In the genomic region with DNA sequence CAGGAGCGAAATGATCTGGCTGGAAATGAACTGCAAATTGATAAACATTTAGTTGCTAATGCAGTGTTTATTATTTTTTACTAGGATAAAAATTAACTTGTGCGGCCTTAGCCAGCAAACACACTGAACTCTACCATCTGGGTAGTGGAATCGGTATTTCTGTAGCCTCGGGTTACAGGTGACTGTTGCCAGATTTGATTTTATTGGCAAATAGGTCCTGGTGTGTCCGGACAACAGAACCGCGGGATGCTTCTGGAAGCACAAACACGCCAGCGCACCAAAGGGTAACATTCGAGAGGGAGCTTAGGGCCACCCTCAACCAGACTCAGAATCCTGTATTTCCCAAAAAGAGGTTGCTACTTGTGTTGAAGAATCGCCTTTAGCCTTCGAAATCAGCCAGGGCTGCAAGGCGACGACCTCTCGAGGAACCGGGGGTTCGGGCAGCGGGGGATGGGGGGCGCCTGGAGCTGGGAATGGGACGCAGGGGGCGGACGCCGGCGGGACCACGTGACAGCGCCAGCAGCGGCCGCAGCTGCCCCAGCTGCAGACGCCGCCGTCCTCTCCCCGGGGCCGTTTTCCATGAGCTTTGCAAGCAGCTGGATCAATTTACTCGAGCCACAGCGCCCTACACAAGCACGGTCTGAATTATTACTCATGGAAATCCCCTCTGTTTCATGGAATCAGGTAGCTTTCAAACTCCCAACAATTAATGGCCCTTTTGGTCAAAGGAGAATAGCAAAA, we compare ENCODE assay signal across 8 cellular contexts.
DNase-seq lines count a peak whose midpoint lies in the region; ATAC-seq and TF ChIP-seq lines count a peak whose summit lies in the region.

No MANE protein-coding gene starts in this region.

- intact Hi-C loops in body of pancreas (cut with DNase I) = no loop called here
- intact Hi-C loops in spleen (cut with DNase I; ENCODE audit: low total_unique reads) = no loop called here

- TF ChIP-seq POLR2A in body of pancreas (IDR thresholded peaks at IDR 0.05) = peak in 2 of 3 donors; percentile 61 to 62
- TF ChIP-seq POLR2A in spleen (IDR thresholded peaks at IDR 0.05) = no peak

- H3K36me3 ChIP-seq in body of pancreas (replicated peaks in 1 of 2; ENCODE audit: insufficient read depth in 1 of 2, low read depth in 2 of 2) = no peaks in the 10 kb centered on the region
- no peaks in the 10 kb centered on the region for H3K36me3 ChIP-seq in spleen

- H3K27me3 ChIP-seq in body of pancreas (no peaks in the 10 kb centered on the region), spleen (replicated peaks in 1 of 7) (peaks cover 0 to 6% (median 0%) of the 10 kb centered on the region in 7 donors)

- no peaks in the 10 kb centered on the region for H3K9me3 ChIP-seq in body of pancreas
- H3K9me3 ChIP-seq in spleen = no peaks in the 10 kb centered on the region

- H3K27ac ChIP-seq in body of pancreas = peak overlapping the region; percentile 90 to 96 (median 92)
- H3K27ac ChIP-seq in spleen = peak overlapping the region; percentile 22 to 92 (median 73)

- DNase-seq in DMS 273 treated with DMSO at 0.1 percent for 48 hours (lab: John Stamatoyannopoulos, UW) = peak; percentile 50
- DNase-seq in NCI-H2107 (lab: John Stamatoyannopoulos, UW) = peak; percentile 61
- peak; percentile 76 to 85 (median 82) for DNase-seq in body of pancreas
- peak; percentile 76 for DNase-seq in iPS-NIHi7 (ENCODE audit: extremely low spot score)
- no peak for DNase-seq in spleen
- DNase-seq in stimulated activated CD4-positive, alpha-beta T cell treated with anti-CD3 and anti-CD28 coated beads, Interleukin-4, amount 100 ng/mL, for 24 hours = no peak
- DNase-seq in NCI-H446 treated with DMSO at 0.1 percent for 48 hours (lab: John Stamatoyannopoulos, UW) = no peak

- ATAC-seq in body of pancreas (peak; percentile 75), HG02981 (IDR thresholded peaks at IDR 0.05; ENCODE audit: unreplicated experiment) (no peak)

- no peak overlapping the region for H3K4me3 ChIP-seq in body of pancreas
- peak overlapping the region in 5 of 8 donors; percentile 8 to 53 (median 9) for H3K4me3 ChIP-seq in spleen

- H3K4me1 ChIP-seq in body of pancreas = peaks cover 50% of the 10 kb centered on the region
- peaks cover 12 to 72% (median 39%) of the 10 kb centered on the region in 6 donors for H3K4me1 ChIP-seq in spleen

- TF ChIP-seq CTCF in body of pancreas (IDR thresholded peaks at IDR 0.05) (no peak), spleen (IDR thresholded peaks at IDR 0.05 in 8 of 11, conservative IDR thresholded peaks at IDR 0.05 in 3 of 11) (no peak)

- 6 to 9% methylated on average over 12 to 36 of the region's 36 CpGs for WGBS in body of pancreas, 2 donors
- WGBS in spleen, 5 donors = 23 to 33% (median 29%) methylated on average over 31 to 36 of the region's 36 CpGs

Comparison
In these comparisons a context has a peak if more than half of its experiments do, and no peak if none do; other contexts are left out.
1. DNase-seq: peak in DMS 273 treated with DMSO at 0.1 percent for 48 hours (single experiment), NCI-H2107 (single experiment), body of pancreas (4 of 4) and iPS-NIHi7 (single experiment); none in spleen (single experiment), stimulated activated CD4-positive, alpha-beta T cell treated with anti-CD3 and anti-CD28 coated beads, Interleukin-4, amount 100 ng/mL, for 24 hours (single experiment) and NCI-H446 treated with DMSO at 0.1 percent for 48 hours (single experiment).
2. H3K4me3 ChIP-seq: peak in spleen (5 of 8); none in body of pancreas (0 of 2).
3. POLR2A ChIP-seq: peak in body of pancreas (2 of 3); none in spleen (0 of 3).